Comparison of ENCODE assay signal across 8 cellular contexts in genomic region chr16:53053967-53054669, GRCh38. TPM values are rescaled to one million over a fixed set of nuclear protein-coding genes. Genes with fewer than 3 reads are reported as not detected.
DNase-seq lines count a peak whose midpoint lies in the region; ATAC-seq, FAIRE-seq and TF ChIP-seq lines count a peak whose summit lies in the region.

No MANE protein-coding gene starts in this region.

- H3K27ac ChIP-seq in ACC112 (ENCODE audit: low read depth, low read length): peak overlapping the region; percentile 42
- peak overlapping the region; percentile 88 to 90 for H3K27ac ChIP-seq in mucosa of rectum (ENCODE audit: low read depth in 2 of 2, low read length in 2 of 2)

- peaks cover 48% of the 10 kb centered on the region for H3K4me1 Mint-ChIP-seq in dendritic cell treated with granulocyte-macrophage colony-stimulating factor and Interleukin-4, amounts not matched to agents 40 ng/mL and 50 ng/mL, for 4 days (ENCODE audit: low read depth)

- no peaks in the 10 kb centered on the region for H3K9me3 Mint-ChIP-seq in dendritic cell treated with granulocyte-macrophage colony-stimulating factor and Interleukin-4, amounts not matched to agents 40 ng/mL and 50 ng/mL, for 4 days

- intact Hi-C loops in dendritic cell treated with granulocyte-macrophage colony-stimulating factor and Interleukin-4, amounts not matched to agents 40 ng/mL and 50 ng/mL, for 4 days (cut with micrococcal nuclease): loop anchor here (1.0 to 2.0 kb wide), 3 partner anchors 37 to 153 kb away; no protein-coding TSS in a partner anchor

- H3K9me3 ChIP-seq in mucosa of rectum (ENCODE audit: control insufficient read depth in 2 of 2, low read length in 2 of 2): no peaks in the 10 kb centered on the region

- no peaks in the 10 kb centered on the region for H3K27me3 ChIP-seq in ACC112 (ENCODE audit: insufficient read depth, low read length)
- H3K27me3 ChIP-seq in mucosa of rectum (ENCODE audit: control insufficient read depth in 2 of 2, insufficient read depth in 2 of 2, low read length in 2 of 2): no peaks in the 10 kb centered on the region

- H3K4me1 ChIP-seq in ACC112 (ENCODE audit: control insufficient read depth, insufficient read depth, low read length, unreplicated experiment): peaks cover 29% of the 10 kb centered on the region
- peaks cover 9 to 40% of the 10 kb centered on the region in 2 donors for H3K4me1 ChIP-seq in mucosa of rectum (ENCODE audit: control insufficient read depth in 2 of 2, insufficient read depth in 2 of 2, low read length in 2 of 2)

- H3K79me2 ChIP-seq in ACC112 (ENCODE audit: control insufficient read depth, insufficient read depth, low read length, unreplicated experiment): peaks cover 33% of the 10 kb centered on the region

- H3K27me3 Mint-ChIP-seq in dendritic cell treated with granulocyte-macrophage colony-stimulating factor and Interleukin-4, amounts not matched to agents 40 ng/mL and 50 ng/mL, for 4 days: no peaks in the 10 kb centered on the region

- peak overlapping the region; percentile 92 for H3K4me3 ChIP-seq in ACC112 (ENCODE audit: low read depth, low read length)
- H3K4me3 ChIP-seq in mucosa of rectum (ENCODE audit: low read length in 2 of 2): peak overlapping the region; percentile 85 to 92

- peak; percentile 6 for ATAC-seq in GM18520 (IDR thresholded peaks at IDR 0.05; ENCODE audit: unreplicated experiment)
- peak; percentile 38 for ATAC-seq in HG03103 (IDR thresholded peaks at IDR 0.05; ENCODE audit: low read depth, unreplicated experiment)

- peak; percentile 15 for DNase-seq in SIG-M5 (lab: John Stamatoyannopoulos, UW)
- DNase-seq in GM12891 (ENCODE audit: insufficient read length, low spot score): no peak
- DNase-seq in activated CD8-positive, alpha-beta memory T cell treated with anti-CD3 and anti-CD28 coated beads for 24 hours: no peak

- TF ChIP-seq POLR2A in GM12891 (IDR thresholded peaks at IDR 0.05; ENCODE audit: low read depth, low read length): no peak

- H3K36me3 Mint-ChIP-seq in dendritic cell treated with granulocyte-macrophage colony-stimulating factor and Interleukin-4, amounts not matched to agents 40 ng/mL and 50 ng/mL, for 4 days (ENCODE audit: low read depth): peaks cover 22% of the 10 kb centered on the region

- H3K9ac ChIP-seq in mucosa of rectum (ENCODE audit: low read depth in 1 of 2, low read length in 2 of 2): peak overlapping the region; percentile 80

- H3K4me3 Mint-ChIP-seq in dendritic cell treated with granulocyte-macrophage colony-stimulating factor and Interleukin-4, amounts not matched to agents 40 ng/mL and 50 ng/mL, for 4 days: peak overlapping the region; percentile 95

- H2AFZ ChIP-seq in ACC112 (ENCODE audit: low read length, unreplicated experiment): peak overlapping the region; percentile 48

- FAIRE-seq in GM12891 (lab: Jason Lieb, UNC): no peak

- H3K27ac Mint-ChIP-seq in dendritic cell treated with granulocyte-macrophage colony-stimulating factor and Interleukin-4, amounts not matched to agents 40 ng/mL and 50 ng/mL, for 4 days: peak overlapping the region; percentile 92

- H3K36me3 ChIP-seq in ACC112 (ENCODE audit: insufficient read depth, low read length) (no peaks in the 10 kb centered on the region), mucosa of rectum (ENCODE audit: control insufficient read depth in 2 of 2, insufficient read depth in 2 of 2, low read length in 2 of 2) (no peaks in the 10 kb centered on the region)

TF ChIP-seq in GM12891, 5 proteins besides CTCF, POLR2A, EP300 and RAD21:
- TF ChIP-seq POLR2AphosphoS5 (IDR thresholded peaks at IDR 0.05; ENCODE audit: low read depth, low read length): no peak
TF ChIP-seq in GM12891: peak in this region for 0.

RNA-seq across cellular contexts. Expression of gene CHD9, which starts 0.7 kb away (rescaled TPM):
- 26.8 TPM for polyA plus RNA-seq in GM12891 (2012; ENCODE audit: low read depth, missing spikeins)

RNA-seq across cellular contexts. Expression of gene CHD9NB, which starts 1.4 kb away (rescaled TPM):
- 1.2 TPM for polyA plus RNA-seq in GM12891 (2012; ENCODE audit: low read depth, missing spikeins)
